ENCODE assay signal across 8 cellular contexts in genomic region chr17:29154516-29155234, GRCh38. TPM values are rescaled to one million over a fixed set of nuclear protein-coding genes. Genes with fewer than 3 reads are reported as not detected.
DNase-seq lines count a peak whose midpoint lies in the region; ATAC-seq and TF ChIP-seq lines count a peak whose summit lies in the region.

No MANE protein-coding gene starts in this region.

- no peaks in the 10 kb centered on the region for H3K36me3 ChIP-seq in osteoblast (ENCODE audit: insufficient read depth, low read length)

- H3K4me3 ChIP-seq in osteoblast (ENCODE audit: insufficient read depth, low read length): no peak overlapping the region

- ATAC-seq in esophagus mucosa: peak; percentile 61
- no peak for ATAC-seq in HG03159 (IDR thresholded peaks at IDR 0.05; ENCODE audit: unreplicated experiment)
- no peak for ATAC-seq in HG03457 (IDR thresholded peaks at IDR 0.05; ENCODE audit: unreplicated experiment)
- ATAC-seq in GM21381 (IDR thresholded peaks at IDR 0.05; ENCODE audit: unreplicated experiment): no peak

- peaks cover 67% of the 10 kb centered on the region for H3K4me1 ChIP-seq in osteoblast (ENCODE audit: insufficient read depth, low read length)

- H4K20me1 ChIP-seq in osteoblast (ENCODE audit: insufficient read depth, low read length): no peaks in the 10 kb centered on the region

- no peak for TF ChIP-seq CTCF in osteoblast (IDR thresholded peaks at IDR 0.05; ENCODE audit: extremely low read depth, low read depth, low read length)

- no peaks in the 10 kb centered on the region for H3K9me3 ChIP-seq in osteoblast (ENCODE audit: low read depth, low read length)

- no peak overlapping the region for H2AFZ ChIP-seq in osteoblast (ENCODE audit: low read length)

- H3K79me2 ChIP-seq in osteoblast (ENCODE audit: insufficient read depth, low read length): peaks cover 17% of the 10 kb centered on the region

- peak overlapping the region; percentile 2 for H3K27ac ChIP-seq in osteoblast (ENCODE audit: low read depth, low read length)

- H3K27me3 ChIP-seq in osteoblast (ENCODE audit: insufficient read depth, low read length): no peaks in the 10 kb centered on the region

- H3K4me2 ChIP-seq in osteoblast (ENCODE audit: insufficient read depth, low read length): peak overlapping the region; percentile 44

- DNase-seq in CD1c-positive myeloid dendritic cell (ENCODE audit: extremely low spot score) (peak; percentile 57), RPMI7951 (ENCODE audit: low read depth) (peak; percentile 51), osteoblast (ENCODE audit: insufficient read length, low spot score, missing footprints) (peak; percentile 51), NCI-H1436 treated with DMSO at 0.1 percent for 48 hours (lab: John Stamatoyannopoulos, UW) (no peak)

RNA-seq across cellular contexts. Expression of gene MYO18A, which starts 25.5 kb away (rescaled TPM):
- 21.4 and 33.7 TPM in 2 replicates for total RNA-seq in RPMI7951 (2014; rRNA removed; shearing (Covaris generic))
- total RNA-seq in esophagus mucosa (51.7 TPM), osteoblast (28.6 and 39.8 TPM in 2 replicates)
